8 cellular contexts compared by ENCODE assay signal in genomic region chr5:175444905-175445456, GRCh38. TPM values are rescaled to one million over a fixed set of nuclear protein-coding genes. Genes with fewer than 3 reads are reported as not detected.
DNase-seq lines count a peak whose midpoint lies in the region; FAIRE-seq and TF ChIP-seq lines count a peak whose summit lies in the region.
"Had no signal": no experiment of that assay in that cellular context is flagged by ENCODE, and none has a peak within 500 bp of the region (broad histone marks: within the 10 kb centered on the region; RNA-seq: fewer than 3 reads in every experiment).

No MANE protein-coding gene starts in this region.

- H3K9me3 ChIP-seq in Caco-2, result no peaks in the 10 kb centered on the region
- H3K9me3 ChIP-seq in H1 (ENCODE audit: insufficient read depth in 2 of 2, low read depth in 1 of 2, low read length in 1 of 2), result no peaks in the 10 kb centered on the region
- no peaks in the 10 kb centered on the region for H3K9me3 ChIP-seq in parathyroid adenoma (ENCODE audit: control insufficient read depth, low read length)
- H3K9me3 ChIP-seq in BE2C, result no peaks in the 10 kb centered on the region

- H3K36me3 ChIP-seq in Caco-2 (ENCODE audit: control insufficient read depth, insufficient read depth, low read length), result no peaks in the 10 kb centered on the region
- H3K36me3 ChIP-seq in H1 (ENCODE audit: control insufficient read depth in 2 of 4, insufficient read depth in 4 of 4, low read length in 3 of 4), result no peaks in the 10 kb centered on the region
- no peaks in the 10 kb centered on the region for H3K36me3 ChIP-seq in parathyroid adenoma (ENCODE audit: control insufficient read depth, insufficient read depth, low read length)
- H3K36me3 ChIP-seq in BE2C, result no peaks in the 10 kb centered on the region

- peak overlapping the region; percentile 49; the same call in 1 of the 2 replicates for H3K18ac ChIP-seq in H1 (ENCODE audit: extremely low read depth, low read length)

- 31% methylated on average over 35 of the region's 37 CpGs; no CpG with 5 or more reads in 1 of the 2 experiments for WGBS in H1 (ENCODE audit: extremely low coverage in 1 of 2, insufficient coverage in 1 of 2, insufficient read length in 1 of 2, insufficient replicate concordance in 2 of 2, low coverage in 1 of 2, low lambda C conversion rate in 2 of 2, missing lambda C conversion rate in 1 of 2), 2 experiments

- no TSS peak for BruUV-seq in Caco-2 (replicated peaks; lab: Mats Ljungman, UMichigan)

- no peaks in the 10 kb centered on the region for H3K36me3 Mint-ChIP-seq in Caco-2 (ENCODE audit: insufficient read depth, unreplicated experiment)

- no peak overlapping the region for H3K14ac ChIP-seq in H1 (ENCODE audit: insufficient read length)

- POLR2A ChIA-PET in Caco-2 (lab: Charles Lee), result no interaction called here
- POLR2A ChIA-PET in H1 (lab: Charles Lee; ENCODE audit: partially characterized antibody), result no interaction called here

- H3K56ac ChIP-seq in H1 (replicated peaks; ENCODE audit: insufficient read length, low read depth, low read length), result no peak overlapping the region

- H3K4me1 Mint-ChIP-seq in Caco-2 (ENCODE audit: low read depth, unreplicated experiment), result no peaks in the 10 kb centered on the region

- no peak overlapping the region for H2BK15ac ChIP-seq in H1 (ENCODE audit: low read length)

- H3K27me3 ChIP-seq in Caco-2 (replicated peaks; ENCODE audit: control insufficient read depth, insufficient read depth, low read length) (no peaks in the 10 kb centered on the region), H1 (replicated peaks in 1 of 4; ENCODE audit: control insufficient read depth in 3 of 4, extremely low read depth in 1 of 4, insufficient read depth in 3 of 4, low read length in 3 of 4) (peaks cover 11 to 42% (median 38%) of the 10 kb centered on the region in 4 experiments), parathyroid adenoma (ENCODE audit: control insufficient read depth, insufficient read depth, low read length) (peaks cover 4% of the 10 kb centered on the region), BE2C (peaks cover 80% of the 10 kb centered on the region)

- H4K91ac ChIP-seq in H1 (replicated peaks; ENCODE audit: insufficient read length, low read length), result no peak overlapping the region

- H3K23me2 ChIP-seq in H1 (ENCODE audit: low read depth, low read length), result peaks cover 9% of the 10 kb centered on the region; the same call in 1 of the 2 replicates

- H2AK5ac ChIP-seq in H1 (ENCODE audit: low read depth, low read length), result no peak overlapping the region

- no peak for TF ChIP-seq EP300 in H1 (IDR thresholded peaks at IDR 0.05; ENCODE audit: borderline replicate concordance in 1 of 2, low read depth in 2 of 2, low read length in 2 of 2)

- 0 out of 2 replicates have a peak overlapping the region, but pooled peaks have one; percentile 48 for H2BK20ac ChIP-seq in H1 (ENCODE audit: low read length)

- no peaks in the 10 kb centered on the region for H3K79me1 ChIP-seq in H1 (ENCODE audit: low read depth, low read length)

- no peaks in the 10 kb centered on the region for H4K20me1 ChIP-seq in H1 (replicated peaks in 1 of 2; ENCODE audit: control insufficient read depth in 1 of 2, insufficient read depth in 2 of 2, low read length in 2 of 2)

- H3K4me3 ChIP-seq in Caco-2 (ENCODE audit: low read depth, low read length), result no peak overlapping the region
- peak overlapping the region; percentile 17 to 67 (median 30); a peak in 7 of 8 replicates for H3K4me3 ChIP-seq in H1 (ENCODE audit: extremely low read depth in 1 of 4, insufficient read depth in 2 of 4, low read depth in 3 of 4, low read length in 4 of 4)
- H3K4me3 ChIP-seq in parathyroid adenoma (ENCODE audit: low read depth, low read length), result no peak overlapping the region
- H3K4me3 ChIP-seq in BE2C (ENCODE audit: low read depth, low read length), result no peak overlapping the region

- CTCF ChIA-PET in Caco-2 (lab: Charles Lee), result no interaction called here
- CTCF ChIA-PET in H1 (lab: Charles Lee; ENCODE audit: partially characterized antibody), result interaction anchor here (0.7 to 3.3 kb wide), 12 partner anchors 13 to 507 kb away, joined by 3 to 22 read pairs (median 5); no protein-coding TSS in a partner anchor

- no peak overlapping the region for H4K5ac ChIP-seq in H1 (ENCODE audit: insufficient read length, low read depth, low read length)

- H3K27me3 Mint-ChIP-seq in Caco-2 (ENCODE audit: insufficient read depth, unreplicated experiment), result no peaks in the 10 kb centered on the region

- no peak overlapping the region for H3K4me3 Mint-ChIP-seq in Caco-2 (ENCODE audit: unreplicated experiment)

- H3K27ac ChIP-seq in H1 (ENCODE audit: low read depth, low read length) (no peak overlapping the region), parathyroid adenoma (no peak overlapping the region)

- DNase-seq in Caco-2, result no peak
- no peak for DNase-seq in H1 (ENCODE audit: low read depth in 1 of 2, low spot score in 2 of 2)
- DNase-seq in stimulated activated naive CD4-positive, alpha-beta T cell (lab: John Stamatoyannopoulos, UW), result no peak
- DNase-seq in BE2C, result no peak
- DNase-seq in GM12892 (ENCODE audit: insufficient read length), result no peak

- H2BK5ac ChIP-seq in H1 (ENCODE audit: low read depth, low read length), result no peak overlapping the region

- no peaks in the 10 kb centered on the region for H3K4me1 ChIP-seq in Caco-2
- H3K4me1 ChIP-seq in H1 (replicated peaks in 1 of 4; ENCODE audit: control insufficient read depth in 3 of 4, insufficient read depth in 4 of 4, low read length in 3 of 4), result peaks cover 3 to 12% (median 8%) of the 10 kb centered on the region in 4 experiments; a peak in 6 of 7 replicates
- H3K4me1 ChIP-seq in parathyroid adenoma, result peaks cover 7% of the 10 kb centered on the region
- no peaks in the 10 kb centered on the region for H3K4me1 ChIP-seq in BE2C

- peak overlapping the region; percentile 46 to 92 for H3K4me2 ChIP-seq in H1 (ENCODE audit: insufficient read depth in 1 of 2, low read depth in 2 of 2, low read length in 2 of 2)
- peak overlapping the region; percentile 45 for H3K4me2 ChIP-seq in parathyroid adenoma (ENCODE audit: low read length)

- peak overlapping the region; percentile 78; the same call in 1 of the 2 replicates for H2BK12ac ChIP-seq in H1 (ENCODE audit: low read depth, low read length)

- H2BK120ac ChIP-seq in H1 (replicated peaks; ENCODE audit: low read depth, low read length), result no peak overlapping the region

- H2AFZ ChIP-seq in H1 (ENCODE audit: low read length) (0 out of 2 replicates have a peak overlapping the region, but pooled peaks have one; percentile 47), parathyroid adenoma (peak overlapping the region; percentile 91)

- TF ChIP-seq CTCF in Caco-2 (IDR thresholded peaks at IDR 0.05; ENCODE audit: insufficient read depth in 1 of 2, low read depth in 1 of 2, low read length in 1 of 2, severe bottlenecking in 1 of 2, unreplicated experiment in 1 of 2), result no peak
- peak; percentile 27; the same call in 1 of the 2 replicates for TF ChIP-seq CTCF in LNCAP (IDR thresholded peaks at IDR 0.05)
- no peak for TF ChIP-seq CTCF in H1 (IDR thresholded peaks at IDR 0.05; ENCODE audit: control extremely low read depth in 1 of 3, insufficient read depth in 1 of 3, low read depth in 1 of 3, low read length in 3 of 3)
- no peak for TF ChIP-seq CTCF in parathyroid adenoma (IDR thresholded peaks at IDR 0.05)
- TF ChIP-seq CTCF in BE2C (IDR thresholded peaks at IDR 0.05; ENCODE audit: low read depth, low read length), result no peak

- no peak for TF ChIP-seq RAD21 in H1 (IDR thresholded peaks at IDR 0.05 in 1 of 2, conservative IDR thresholded peaks at IDR 0.05 in 1 of 2; ENCODE audit: low read depth in 2 of 2, low read length in 2 of 2)

- H3K9me3 Mint-ChIP-seq in Caco-2 (ENCODE audit: unreplicated experiment), result no peaks in the 10 kb centered on the region

- H3K4ac ChIP-seq in H1 (replicated peaks; ENCODE audit: insufficient read length, low read depth, low read length), result no peak overlapping the region

- no peaks in the 10 kb centered on the region for H3K79me2 ChIP-seq in H1 (ENCODE audit: control insufficient read depth in 1 of 2, insufficient read depth in 2 of 2, low read length in 2 of 2)
- H3K79me2 ChIP-seq in parathyroid adenoma, result no peaks in the 10 kb centered on the region

- FAIRE-seq in H1 (lab: Jason Lieb, UNC) (no peak), GM12892 (lab: Jason Lieb, UNC) (no peak)

- no peak overlapping the region for H3K9ac ChIP-seq in H1 (replicated peaks in 1 of 4; ENCODE audit: extremely low read depth in 1 of 4, low read depth in 3 of 4, low read length in 3 of 4)
- H3K9ac ChIP-seq in parathyroid adenoma, result no peak overlapping the region

- no peak overlapping the region for H3K23ac ChIP-seq in H1 (ENCODE audit: insufficient read length)

- H4K8ac ChIP-seq in H1 (ENCODE audit: extremely low read depth, insufficient read depth, low read length), result peak overlapping the region; percentile 53

- TF ChIP-seq POLR2A in H1 (IDR thresholded peaks at IDR 0.05; ENCODE audit: control extremely low read depth in 1 of 2, low read depth in 2 of 2, low read length in 2 of 2) (no peak), GM12892 (IDR thresholded peaks at IDR 0.05; ENCODE audit: low read depth, low read length) (no peak)

- peak overlapping the region; percentile 32 for H3K27ac Mint-ChIP-seq in Caco-2 (ENCODE audit: unreplicated experiment)

- intact Hi-C loops in Caco-2 (cut with micrococcal nuclease; ENCODE audit: unreplicated experiment), result no loop called here

RNA-seq across cellular contexts. Expression of gene DRD1, which starts 1.0 kb away (rescaled TPM):
- total RNA-seq in Caco-2 (2022), result not detected in 2 replicates
- total RNA-seq in H1 (2021; fragmentation: NEBNext Ultra II Directional; extraction: Animal tissue kit (Norgen Biotek cat#: 25700)), result 0.08 and 0.19 TPM in 2 replicates
- polyA plus RNA-seq in H1 (2011; rRNA removed), result 0.03 and 0.05 TPM in 2 replicates
- 0.06 TPM for polyA plus RNA-seq in H1 (2011; cell fraction: cytosol; rRNA removed)
- polyA plus RNA-seq in H1 (2011; cell fraction: nucleus; rRNA removed), result 0.10 TPM
- 0.05 to 0.09 TPM (median 0.07 TPM) in 4 replicates for polyA plus RNA-seq in H1 (2012, experiment 1 of 2)
- not detected for polyA plus RNA-seq in H1 (2012, experiment 2 of 2)
- polyA plus RNA-seq in H1 (2013, experiment 1 of 2), result 0.06 TPM
- polyA plus RNA-seq in H1 (2013, experiment 2 of 2), result 0.06 TPM
- polyA minus RNA-seq in H1 (2011; rRNA and poly(A)+ RNA removed), result 0.13 and 0.15 TPM in 2 replicates
- polyA minus RNA-seq in H1 (2011; cell fraction: cytosol; rRNA and poly(A)+ RNA removed), result not detected
- 0.20 TPM for polyA minus RNA-seq in H1 (2011; cell fraction: nucleus; rRNA and poly(A)+ RNA removed)
- not detected for polyA plus RNA-seq in BE2C (2012; ENCODE audit: insufficient read depth, insufficient read length, low read depth)
- not detected for polyA plus RNA-seq in GM12892 (2012; ENCODE audit: missing spikeins)
- total RNA-seq: T-helper 2 cell treated with Interferon-gamma antibody and Interleukin-4, amounts not matched to agents 100 ng/mL and 5 ng/mL, for 36 hours had no signal

RNA-seq across cellular contexts. Expression of gene SFXN1, which starts 33.4 kb away (rescaled TPM):
- total RNA-seq in Caco-2 (2022), result 102 and 104 TPM in 2 replicates
- total RNA-seq in H1 (2021; fragmentation: NEBNext Ultra II Directional; extraction: Animal tissue kit (Norgen Biotek cat#: 25700)), result 94.1 and 97.6 TPM in 2 replicates
- polyA plus RNA-seq in H1 (2011; rRNA removed), result 54.5 and 72.7 TPM in 2 replicates
- polyA plus RNA-seq in H1 (2011; cell fraction: cytosol; rRNA removed), result 81.1 TPM
- polyA plus RNA-seq in H1 (2011; cell fraction: nucleus; rRNA removed), result 67.1 TPM
- polyA plus RNA-seq in H1 (2012, experiment 1 of 2), result 77.2 to 112 TPM (median 101 TPM) in 4 replicates
- polyA plus RNA-seq in H1 (2012, experiment 2 of 2), result 39.1 TPM
- 30.9 TPM for polyA plus RNA-seq in H1 (2013, experiment 1 of 2)
- polyA plus RNA-seq in H1 (2013, experiment 2 of 2), result 32.6 TPM
- 249 and 320 TPM in 2 replicates for polyA minus RNA-seq in H1 (2011; rRNA and poly(A)+ RNA removed)
- 55.5 TPM for polyA minus RNA-seq in H1 (2011; cell fraction: cytosol; rRNA and poly(A)+ RNA removed)
- polyA minus RNA-seq in H1 (2011; cell fraction: nucleus; rRNA and poly(A)+ RNA removed), result 81.9 TPM
- 73.4 TPM for polyA plus RNA-seq in BE2C (2012; ENCODE audit: insufficient read depth, insufficient read length, low read depth)
- polyA plus RNA-seq in GM12892 (2012; ENCODE audit: missing spikeins), result 68.8 TPM

Comparison
In these comparisons a context has a peak if more than half of its experiments do, and no peak if none do; other contexts are left out.
1. H3K4me3 ChIP-seq: peak in H1 (4 of 4); none in Caco-2 (single experiment), parathyroid adenoma (single experiment) and BE2C (single experiment).